In genomic region chr1:31587720-31588423, GRCh38 we compare ENCODE assay signal across 8 cellular contexts. TPM values are rescaled to one million over a fixed set of nuclear protein-coding genes. Genes with fewer than 3 reads are reported as not detected.
DNase-seq lines count a peak whose midpoint lies in the region; ATAC-seq lines count a peak whose summit lies in the region.

No MANE protein-coding gene starts in this region.

- CTCF ChIA-PET in activated CD4-positive, alpha-beta memory T cell treated with anti-CD3 and anti-CD28 coated beads for 36 hours (lab: Charles Lee) = interaction anchor here (0.7 to 1.5 kb wide), 5 partner anchors 9 to 201 kb away, joined by 3 to 6 read pairs (median 3); no protein-coding TSS in a partner anchor

- H3K4me1 ChIP-seq in esophagus (ENCODE audit: control insufficient read depth in 2 of 2, insufficient read depth in 2 of 2, low read length in 1 of 2) (peaks cover 2 to 17% of the 10 kb centered on the region in 2 donors), thymus (ENCODE audit: control insufficient read depth, insufficient read depth, low read length) (no peaks in the 10 kb centered on the region)

- H3K4me1 Mint-ChIP-seq in activated CD4-positive, alpha-beta memory T cell treated with anti-CD3 and anti-CD28 coated beads for 36 hours (ENCODE audit: low read depth) = peaks cover 2% of the 10 kb centered on the region
- peaks cover 0 to 3% of the 10 kb centered on the region in 2 donors for H3K4me1 Mint-ChIP-seq in natural killer cell treated with Interleukin-12 subunit alpha and Interleukin-12 subunit beta and Interleukin-15 and Interleukin-18, amount 100 ng/mL, for 72 hours (ENCODE audit: low read depth in 2 of 2)

- intact Hi-C loops in activated CD4-positive, alpha-beta memory T cell treated with anti-CD3 and anti-CD28 coated beads for 36 hours (cut with micrococcal nuclease) = loop anchor here (1.0 kb wide), 1 partner anchor 201 kb away; no protein-coding TSS in a partner anchor

- ATAC-seq in natural killer cell treated with Interleukin-12 subunit alpha and Interleukin-12 subunit beta and Interleukin-15 and Interleukin-18, amount 100 ng/mL, for 72 hours = peak; percentile 56 to 63
- no peak for ATAC-seq in GM19467 (IDR thresholded peaks at IDR 0.05; ENCODE audit: unreplicated experiment)

- H3K9me3 ChIP-seq in esophagus (ENCODE audit: control insufficient read depth in 2 of 2, insufficient read depth in 1 of 2, low read depth in 1 of 2, low read length in 1 of 2) (no peaks in the 10 kb centered on the region), thymus (ENCODE audit: control insufficient read depth) (no peaks in the 10 kb centered on the region)

- WGBS in esophagus, 2 donors = 38 to 43% methylated on average over 14 of the region's 14 CpGs
- WGBS in thymus = 72% methylated on average over 14 of the region's 14 CpGs

- no peak overlapping the region for H3K4me3 ChIP-seq in esophagus (ENCODE audit: low read depth in 1 of 2, low read length in 2 of 2)
- no peak overlapping the region for H3K4me3 ChIP-seq in thymus (ENCODE audit: low read length)

- POLR2A ChIA-PET in activated CD4-positive, alpha-beta memory T cell treated with anti-CD3 and anti-CD28 coated beads for 36 hours (lab: Charles Lee) = no interaction called here

- no peak overlapping the region for H3K27ac Mint-ChIP-seq in activated CD4-positive, alpha-beta memory T cell treated with anti-CD3 and anti-CD28 coated beads for 36 hours
- no peak overlapping the region for H3K27ac Mint-ChIP-seq in natural killer cell treated with Interleukin-12 subunit alpha and Interleukin-12 subunit beta and Interleukin-15 and Interleukin-18, amount 100 ng/mL, for 72 hours

- DNase-seq in NCI-H345 (lab: John Stamatoyannopoulos, UW) (peak; percentile 29), NCI-H345 treated with DMSO at 0.1 percent for 48 hours (lab: John Stamatoyannopoulos, UW; ENCODE audit: unreplicated experiment) (no peak), NCI-H2171 treated with DMSO at 0.1 percent for 48 hours (lab: John Stamatoyannopoulos, UW) (peak; percentile 11)
- peak; percentile 72 for DNase-seq in activated CD4-positive, alpha-beta memory T cell treated with anti-CD3 and anti-CD28 coated beads for 36 hours
- peak; percentile 68 for DNase-seq in natural killer cell treated with Interleukin-12 subunit alpha and Interleukin-12 subunit beta and Interleukin-15 and Interleukin-18, amount 100 ng/mL, for 72 hours (ENCODE audit: low spot score)

- H3K9me3 Mint-ChIP-seq in activated CD4-positive, alpha-beta memory T cell treated with anti-CD3 and anti-CD28 coated beads for 36 hours = no peaks in the 10 kb centered on the region
- H3K9me3 Mint-ChIP-seq in natural killer cell treated with Interleukin-12 subunit alpha and Interleukin-12 subunit beta and Interleukin-15 and Interleukin-18, amount 100 ng/mL, for 72 hours = no peaks in the 10 kb centered on the region

- H3K27ac ChIP-seq in esophagus (ENCODE audit: low read depth in 2 of 2, low read length in 1 of 2) = peak overlapping the region; percentile 66 to 80
- peak overlapping the region; percentile 55 for H3K27ac ChIP-seq in thymus (ENCODE audit: low read depth)

- H3K27me3 ChIP-seq in esophagus (ENCODE audit: control insufficient read depth in 1 of 2, insufficient read depth in 2 of 2, low read length in 2 of 2) = no peaks in the 10 kb centered on the region
- H3K27me3 ChIP-seq in thymus (ENCODE audit: control insufficient read depth, insufficient read depth) = peaks cover 9% of the 10 kb centered on the region

- no peaks in the 10 kb centered on the region for H3K36me3 Mint-ChIP-seq in activated CD4-positive, alpha-beta memory T cell treated with anti-CD3 and anti-CD28 coated beads for 36 hours
- no peaks in the 10 kb centered on the region for H3K36me3 Mint-ChIP-seq in natural killer cell treated with Interleukin-12 subunit alpha and Interleukin-12 subunit beta and Interleukin-15 and Interleukin-18, amount 100 ng/mL, for 72 hours

- H3K27me3 Mint-ChIP-seq in activated CD4-positive, alpha-beta memory T cell treated with anti-CD3 and anti-CD28 coated beads for 36 hours = peaks cover 16% of the 10 kb centered on the region
- H3K27me3 Mint-ChIP-seq in natural killer cell treated with Interleukin-12 subunit alpha and Interleukin-12 subunit beta and Interleukin-15 and Interleukin-18, amount 100 ng/mL, for 72 hours = peaks cover 19 to 23% of the 10 kb centered on the region in 2 donors

- H3K4me3 Mint-ChIP-seq in activated CD4-positive, alpha-beta memory T cell treated with anti-CD3 and anti-CD28 coated beads for 36 hours = no peak overlapping the region
- H3K4me3 Mint-ChIP-seq in natural killer cell treated with Interleukin-12 subunit alpha and Interleukin-12 subunit beta and Interleukin-15 and Interleukin-18, amount 100 ng/mL, for 72 hours = no peak overlapping the region

- H3K36me3 ChIP-seq in esophagus (ENCODE audit: control insufficient read depth in 2 of 2, insufficient read depth in 2 of 2, low read length in 1 of 2) (peaks cover 0 to 7% of the 10 kb centered on the region in 2 donors), thymus (ENCODE audit: control insufficient read depth, insufficient read depth) (no peaks in the 10 kb centered on the region)

RNA-seq across cellular contexts. Expression of gene TINAGL1, which starts 11.6 kb away (rescaled TPM):
- total RNA-seq in activated CD4-positive, alpha-beta memory T cell treated with anti-CD3 and anti-CD28 coated beads for 36 hours = not detected
- polyA plus RNA-seq in esophagus (10 to 100 TPM; 16.4 to 20.0 TPM), thymus (26.7 TPM)
- not detected for total RNA-seq in natural killer cell treated with Interleukin-12 subunit alpha and Interleukin-12 subunit beta and Interleukin-15 and Interleukin-18, amount 100 ng/mL, for 72 hours

RNA-seq across cellular contexts. Expression of gene HCRTR1, which starts 29.6 kb away (rescaled TPM):
- total RNA-seq in activated CD4-positive, alpha-beta memory T cell treated with anti-CD3 and anti-CD28 coated beads for 36 hours = not detected
- polyA plus RNA-seq in esophagus (under 1 TPM in 1 of 2 donors, not detected in 1; 0.02 TPM), thymus (0.02 TPM)
- not detected for total RNA-seq in natural killer cell treated with Interleukin-12 subunit alpha and Interleukin-12 subunit beta and Interleukin-15 and Interleukin-18, amount 100 ng/mL, for 72 hours

RNA-seq across cellular contexts. Expression of gene PEF1, which starts 56.8 kb away (rescaled TPM):
- total RNA-seq in activated CD4-positive, alpha-beta memory T cell treated with anti-CD3 and anti-CD28 coated beads for 36 hours = 10 to 100 TPM; 55.3 to 56.4 TPM
- polyA plus RNA-seq in esophagus = 10 to 100 TPM; 38.6 to 62.0 TPM
- 10 to 100 TPM; 45.5 to 55.9 TPM for total RNA-seq in natural killer cell treated with Interleukin-12 subunit alpha and Interleukin-12 subunit beta and Interleukin-15 and Interleukin-18, amount 100 ng/mL, for 72 hours
- polyA plus RNA-seq in thymus = 83.1 TPM
